In the genomic region with DNA sequence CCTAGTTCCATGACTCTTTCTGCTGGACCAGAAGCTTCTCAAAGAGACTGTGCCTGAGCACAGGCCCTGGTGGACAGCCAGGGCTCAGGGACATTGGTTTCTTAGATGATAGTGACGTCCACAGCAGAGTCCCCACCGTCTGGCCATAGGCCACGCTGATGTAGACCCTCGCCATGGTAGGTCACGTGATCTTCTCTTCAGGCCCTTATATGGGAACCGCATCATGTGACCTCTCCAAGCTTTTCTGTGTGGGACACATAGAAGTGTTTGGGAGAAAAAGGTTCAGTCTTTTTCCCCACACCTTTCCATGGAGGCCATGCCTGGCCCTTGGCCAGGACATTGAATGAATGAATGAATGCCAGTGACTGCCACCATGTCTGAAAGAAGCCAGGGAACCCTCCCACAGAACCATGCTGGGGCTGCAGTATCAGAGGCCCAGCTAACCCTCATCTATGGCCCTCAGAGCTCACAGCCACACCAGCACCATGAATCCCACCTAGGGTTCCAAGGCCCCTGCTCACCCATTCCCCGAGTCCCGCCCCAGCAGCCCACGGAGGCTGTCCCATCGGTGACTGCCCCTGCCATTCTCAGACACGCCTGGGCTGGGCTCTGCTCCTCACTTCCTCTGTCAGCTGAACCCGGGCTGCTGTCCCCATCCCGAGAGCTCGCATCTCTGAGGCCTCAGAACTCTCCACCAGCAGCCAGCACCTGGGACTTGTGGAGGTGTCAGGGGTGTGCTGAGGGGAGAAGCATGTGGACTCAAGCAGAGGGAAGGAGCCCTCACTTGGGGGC, we compare ENCODE assay signal across 1 cellular context.
TF ChIP-seq lines count a peak whose summit lies in the region.

No MANE protein-coding gene starts in this region.

TF ChIP-seq in K562, 482 proteins besides CTCF, POLR2A, EP300 and RAD21 (continued from another document):
- TF ChIP-seq, protein P1, sequence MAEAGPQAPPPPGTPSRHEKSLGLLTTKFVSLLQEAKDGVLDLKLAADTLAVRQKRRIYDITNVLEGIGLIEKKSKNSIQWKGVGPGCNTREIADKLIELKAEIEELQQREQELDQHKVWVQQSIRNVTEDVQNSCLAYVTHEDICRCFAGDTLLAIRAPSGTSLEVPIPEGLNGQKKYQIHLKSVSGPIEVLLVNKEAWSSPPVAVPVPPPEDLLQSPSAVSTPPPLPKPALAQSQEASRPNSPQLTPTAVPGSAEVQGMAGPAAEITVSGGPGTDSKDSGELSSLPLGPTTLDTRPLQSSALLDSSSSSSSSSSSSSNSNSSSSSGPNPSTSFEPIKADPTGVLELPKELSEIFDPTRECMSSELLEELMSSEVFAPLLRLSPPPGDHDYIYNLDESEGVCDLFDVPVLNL (CRISPR knock-in tag; IDR thresholded peaks at IDR 0.05; ENCODE audit: low read depth): no peak
- TF ChIP-seq HDAC6 (IDR thresholded peaks at IDR 0.05; ENCODE audit: low read depth, low read length) (no peak), HLTF (IDR thresholded peaks at IDR 0.05) (no peak), ZNF12 (CRISPR knock-in tag; IDR thresholded peaks at IDR 0.05) (no peak), NEUROD1 (IDR thresholded peaks at IDR 0.05; ENCODE audit: borderline replicate concordance, low read depth, low read length, partially characterized antibody) (no peak), ZBTB8A (IDR thresholded peaks at IDR 0.05; ENCODE audit: partially characterized antibody) (no peak), SRF (CRISPR knock-in tag; IDR thresholded peaks at IDR 0.05) (no peak), SMAD1 (IDR thresholded peaks at IDR 0.05; ENCODE audit: low read depth, low read length, partially characterized antibody) (no peak), ATF7 (IDR thresholded peaks at IDR 0.05) (no peak), KDM5B (IDR thresholded peaks at IDR 0.05; ENCODE audit: insufficient replicate concordance, low read depth, low read length) (no peak), ZNF586 (CRISPR knock-in tag; conservative IDR thresholded peaks at IDR 0.05) (no peak), SMAD3 (CRISPR knock-in tag; conservative IDR thresholded peaks at IDR 0.05) (no peak), ZFP30 (CRISPR knock-in tag; IDR thresholded peaks at IDR 0.05; ENCODE audit: borderline replicate concordance) (no peak), FOXK2 (conservative IDR thresholded peaks at IDR 0.05 in 1 of 2, IDR thresholded peaks at IDR 0.05 in 1 of 2; ENCODE audit: low read depth in 2 of 2) (no peak)
- TF ChIP-seq, protein P2, sequence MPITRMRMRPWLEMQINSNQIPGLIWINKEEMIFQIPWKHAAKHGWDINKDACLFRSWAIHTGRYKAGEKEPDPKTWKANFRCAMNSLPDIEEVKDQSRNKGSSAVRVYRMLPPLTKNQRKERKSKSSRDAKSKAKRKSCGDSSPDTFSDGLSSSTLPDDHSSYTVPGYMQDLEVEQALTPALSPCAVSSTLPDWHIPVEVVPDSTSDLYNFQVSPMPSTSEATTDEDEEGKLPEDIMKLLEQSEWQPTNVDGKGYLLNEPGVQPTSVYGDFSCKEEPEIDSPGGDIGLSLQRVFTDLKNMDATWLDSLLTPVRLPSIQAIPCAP (CRISPR knock-in tag; IDR thresholded peaks at IDR 0.05; ENCODE audit: borderline replicate concordance): no peak
- TF ChIP-seq, protein P3, sequence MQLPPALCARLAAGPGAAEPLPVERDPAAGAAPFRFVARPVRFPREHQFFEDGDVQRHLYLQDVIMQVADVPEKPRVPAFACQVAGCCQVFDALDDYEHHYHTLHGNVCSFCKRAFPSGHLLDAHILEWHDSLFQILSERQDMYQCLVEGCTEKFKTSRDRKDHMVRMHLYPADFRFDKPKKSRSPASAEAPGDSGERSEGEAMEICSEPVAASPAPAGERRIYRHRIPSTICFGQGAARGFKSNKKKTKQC (CRISPR knock-in tag; IDR thresholded peaks at IDR 0.05): no peak
- TF ChIP-seq, protein P4, sequence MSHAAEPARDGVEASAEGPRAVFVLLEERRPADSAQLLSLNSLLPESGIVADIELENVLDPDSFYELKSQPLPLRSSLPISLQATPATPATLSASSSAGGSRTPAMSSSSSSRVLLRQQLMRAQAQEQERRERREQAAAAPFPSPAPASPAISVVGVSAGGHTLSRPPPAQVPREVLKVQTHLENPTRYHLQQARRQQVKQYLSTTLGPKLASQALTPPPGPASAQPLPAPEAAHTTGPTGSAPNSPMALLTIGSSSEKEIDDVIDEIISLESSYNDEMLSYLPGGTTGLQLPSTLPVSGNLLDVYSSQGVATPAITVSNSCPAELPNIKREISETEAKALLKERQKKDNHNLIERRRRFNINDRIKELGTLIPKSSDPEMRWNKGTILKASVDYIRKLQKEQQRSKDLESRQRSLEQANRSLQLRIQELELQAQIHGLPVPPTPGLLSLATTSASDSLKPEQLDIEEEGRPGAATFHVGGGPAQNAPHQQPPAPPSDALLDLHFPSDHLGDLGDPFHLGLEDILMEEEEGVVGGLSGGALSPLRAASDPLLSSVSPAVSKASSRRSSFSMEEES (CRISPR knock-in tag; IDR thresholded peaks at IDR 0.05): peak; percentile 89
- TF ChIP-seq, protein P5, sequence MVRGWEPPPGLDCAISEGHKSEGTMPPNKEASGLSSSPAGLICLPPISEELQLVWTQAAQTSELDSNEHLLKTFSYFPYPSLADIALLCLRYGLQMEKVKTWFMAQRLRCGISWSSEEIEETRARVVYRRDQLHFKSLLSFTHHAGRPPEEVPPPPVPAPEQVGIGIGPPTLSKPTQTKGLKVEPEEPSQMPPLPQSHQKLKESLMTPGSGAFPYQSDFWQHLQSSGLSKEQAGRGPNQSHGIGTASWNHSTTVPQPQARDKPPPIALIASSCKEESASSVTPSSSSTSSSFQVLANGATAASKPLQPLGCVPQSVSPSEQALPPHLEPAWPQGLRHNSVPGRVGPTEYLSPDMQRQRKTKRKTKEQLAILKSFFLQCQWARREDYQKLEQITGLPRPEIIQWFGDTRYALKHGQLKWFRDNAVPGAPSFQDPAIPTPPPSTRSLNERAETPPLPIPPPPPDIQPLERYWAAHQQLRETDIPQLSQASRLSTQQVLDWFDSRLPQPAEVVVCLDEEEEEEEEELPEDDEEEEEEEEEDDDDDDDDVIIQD (CRISPR knock-in tag; IDR thresholded peaks at IDR 0.05): no peak
